1 cellular context compared by ENCODE assay signal in genomic region chr11:1109918-1110705, GRCh38.
TF ChIP-seq lines count a peak whose summit lies in the region.

No MANE protein-coding gene starts in this region.

TF ChIP-seq in HepG2, 621 proteins besides CTCF, POLR2A, EP300 and RAD21:
- no peak for TF ChIP-seq ZNF329 (CRISPR knock-in tag; IDR thresholded peaks at IDR 0.05; ENCODE audit: low read depth)
- no peak for TF ChIP-seq HIVEP1 (CRISPR knock-in tag; IDR thresholded peaks at IDR 0.05)
- TF ChIP-seq, protein P1, sequence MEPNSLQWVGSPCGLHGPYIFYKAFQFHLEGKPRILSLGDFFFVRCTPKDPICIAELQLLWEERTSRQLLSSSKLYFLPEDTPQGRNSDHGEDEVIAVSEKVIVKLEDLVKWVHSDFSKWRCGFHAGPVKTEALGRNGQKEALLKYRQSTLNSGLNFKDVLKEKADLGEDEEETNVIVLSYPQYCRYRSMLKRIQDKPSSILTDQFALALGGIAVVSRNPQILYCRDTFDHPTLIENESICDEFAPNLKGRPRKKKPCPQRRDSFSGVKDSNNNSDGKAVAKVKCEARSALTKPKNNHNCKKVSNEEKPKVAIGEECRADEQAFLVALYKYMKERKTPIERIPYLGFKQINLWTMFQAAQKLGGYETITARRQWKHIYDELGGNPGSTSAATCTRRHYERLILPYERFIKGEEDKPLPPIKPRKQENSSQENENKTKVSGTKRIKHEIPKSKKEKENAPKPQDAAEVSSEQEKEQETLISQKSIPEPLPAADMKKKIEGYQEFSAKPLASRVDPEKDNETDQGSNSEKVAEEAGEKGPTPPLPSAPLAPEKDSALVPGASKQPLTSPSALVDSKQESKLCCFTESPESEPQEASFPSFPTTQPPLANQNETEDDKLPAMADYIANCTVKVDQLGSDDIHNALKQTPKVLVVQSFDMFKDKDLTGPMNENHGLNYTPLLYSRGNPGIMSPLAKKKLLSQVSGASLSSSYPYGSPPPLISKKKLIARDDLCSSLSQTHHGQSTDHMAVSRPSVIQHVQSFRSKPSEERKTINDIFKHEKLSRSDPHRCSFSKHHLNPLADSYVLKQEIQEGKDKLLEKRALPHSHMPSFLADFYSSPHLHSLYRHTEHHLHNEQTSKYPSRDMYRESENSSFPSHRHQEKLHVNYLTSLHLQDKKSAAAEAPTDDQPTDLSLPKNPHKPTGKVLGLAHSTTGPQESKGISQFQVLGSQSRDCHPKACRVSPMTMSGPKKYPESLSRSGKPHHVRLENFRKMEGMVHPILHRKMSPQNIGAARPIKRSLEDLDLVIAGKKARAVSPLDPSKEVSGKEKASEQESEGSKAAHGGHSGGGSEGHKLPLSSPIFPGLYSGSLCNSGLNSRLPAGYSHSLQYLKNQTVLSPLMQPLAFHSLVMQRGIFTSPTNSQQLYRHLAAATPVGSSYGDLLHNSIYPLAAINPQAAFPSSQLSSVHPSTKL (CRISPR knock-in tag; IDR thresholded peaks at IDR 0.05), result no peak
- TF ChIP-seq, protein P2, sequence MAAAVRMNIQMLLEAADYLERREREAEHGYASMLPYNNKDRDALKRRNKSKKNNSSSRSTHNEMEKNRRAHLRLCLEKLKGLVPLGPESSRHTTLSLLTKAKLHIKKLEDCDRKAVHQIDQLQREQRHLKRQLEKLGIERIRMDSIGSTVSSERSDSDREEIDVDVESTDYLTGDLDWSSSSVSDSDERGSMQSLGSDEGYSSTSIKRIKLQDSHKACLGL (CRISPR knock-in tag; IDR thresholded peaks at IDR 0.05), result no peak
- TF ChIP-seq ZNF891 (CRISPR knock-in tag; IDR thresholded peaks at IDR 0.05), result no peak
- TF ChIP-seq ZNF180 (CRISPR knock-in tag; IDR thresholded peaks at IDR 0.05; ENCODE audit: borderline replicate concordance, low read depth), result no peak
- TF ChIP-seq NAIF1 (CRISPR knock-in tag; IDR thresholded peaks at IDR 0.05; ENCODE audit: borderline replicate concordance), result no peak
